29 cellular contexts compared by ENCODE assay signal in genomic region chr12:75443709-75444108, GRCh38. TPM values are rescaled to one million over a fixed set of nuclear protein-coding genes. Genes with fewer than 3 reads are reported as not detected.
"Had no signal": no experiment of that assay in that cellular context is flagged by ENCODE, and none has a peak within 500 bp of the region (broad histone marks: within the 10 kb centered on the region; RNA-seq: fewer than 3 reads in every experiment).

No MANE protein-coding gene starts in this region.

- H3K36me3 ChIP-seq: breast epithelium, esophagus muscularis mucosa, left lung, neutrophil, ovary, stomach, thyroid gland, upper lobe of left lung, vagina had no signal

- FAIRE-seq: frontal cortex, islet of Langerhans had no signal

- H3K4me3 ChIP-seq: breast epithelium, esophagus muscularis mucosa, left lung, lung, ovary, smooth muscle cell, stomach, thyroid gland, upper lobe of left lung, vagina had no signal

- H3K27ac ChIP-seq: breast epithelium, esophagus muscularis mucosa, left lung, ovary, stomach, thyroid gland, upper lobe of left lung, vagina had no signal

- DNase-seq: activated B cell treated with CpG ODN at 0.5 μM for 24 hours; activated CD4-positive, alpha-beta T cell treated with anti-CD3 and anti-CD28 coated beads for 36 hours; activated CD8-positive, alpha-beta memory T cell treated with anti-CD3 and anti-CD28 coated beads, Interleukin-2, amount 10 ng/mL, durations not matched to agents 7 days and 5 days; activated CD8-positive, alpha-beta T cell treated with anti-CD3 and anti-CD28 coated beads, Interleukin-2, amount 10 ng/mL, durations not matched to agents 7 days and 5 days; activated naive CD8-positive, alpha-beta T cell treated with anti-CD3 and anti-CD28 coated beads, Interleukin-2, amount 50 U/mL, for 24 hours; activated T-cell treated with anti-CD3 and anti-CD28 coated beads, Interleukin-2, amount 50 U/mL, for 48 hours; amygdala; central memory CD4-positive, alpha-beta T cell; effector CD4-positive, alpha-beta T cell; left lung; naive B cell; nephron progenitor cell; ovary; stimulated activated CD4-positive, alpha-beta T cell treated with anti-CD3 and anti-CD28 coated beads, Interleukin-1b, Interleukin-23, amount 100 ng/mL, for 48 hours; stimulated activated naive B cell treated with anti-CD40 and anti-IgM and Interleukin-4, amounts not matched to agents 10 μg/mL and 1 μg/mL and 100 μg/mL, for 72 hours; stomach; T-helper 2 cell; thyroid gland; upper lobe of left lung had no signal

- H3K4me1 ChIP-seq: breast epithelium, esophagus muscularis mucosa, left lung, stomach, thyroid gland, upper lobe of left lung, vagina had no signal

- H3K9me3 ChIP-seq: neutrophil, ovary, thyroid gland, upper lobe of left lung, vagina had no signal

- H3K27me3 ChIP-seq: breast epithelium, left lung, neutrophil, ovary, stomach, thyroid gland, upper lobe of left lung, vagina had no signal

- H3K4me2 ChIP-seq: smooth muscle cell had no signal

- ATAC-seq: activated CD4-positive, alpha-beta T cell treated with anti-CD3 and anti-CD28 coated beads for 36 hours; activated CD8-positive, alpha-beta memory T cell treated with anti-CD3 and anti-CD28 coated beads, Interleukin-2, amount 10 ng/mL, durations not matched to agents 7 days and 5 days; activated CD8-positive, alpha-beta T cell treated with anti-CD3 and anti-CD28 coated beads, Interleukin-2, amount 10 ng/mL, durations not matched to agents 7 days and 5 days; activated naive CD8-positive, alpha-beta T cell treated with anti-CD3 and anti-CD28 coated beads, Interleukin-2, amount 50 U/mL, for 24 hours; left lung; sciatic nerve; stimulated activated naive B cell treated with anti-CD40 and anti-IgM and Interleukin-4, amounts not matched to agents 10 μg/mL and 1 μg/mL and 100 μg/mL, for 72 hours had no signal

RNA-seq across cellular contexts. Expression of gene GLIPR1L2, which starts 52.8 kb away (rescaled TPM):
- total RNA-seq: activated CD8-positive, alpha-beta memory T cell treated with anti-CD3 and anti-CD28 coated beads, Interleukin-2, amount 10 ng/mL, durations not matched to agents 7 days and 5 days; activated CD8-positive, alpha-beta T cell treated with anti-CD3 and anti-CD28 coated beads, Interleukin-2, amount 10 ng/mL, durations not matched to agents 7 days and 5 days; activated T-helper 2 cell treated with anti-CD3 and anti-CD28 coated beads, Interferon-gamma antibody, Interleukin-2, Interleukin-4, amounts not matched to agents 10 μg/mL and 5 μg/mL and 100 μg/mL, durations not matched to agents 14 hours and 24 hours and 36 hours; stomach had no signal
- polyA plus RNA-seq: smooth muscle cell had no signal
